ENCODE assay signal across 15 cellular contexts in the genomic region with DNA sequence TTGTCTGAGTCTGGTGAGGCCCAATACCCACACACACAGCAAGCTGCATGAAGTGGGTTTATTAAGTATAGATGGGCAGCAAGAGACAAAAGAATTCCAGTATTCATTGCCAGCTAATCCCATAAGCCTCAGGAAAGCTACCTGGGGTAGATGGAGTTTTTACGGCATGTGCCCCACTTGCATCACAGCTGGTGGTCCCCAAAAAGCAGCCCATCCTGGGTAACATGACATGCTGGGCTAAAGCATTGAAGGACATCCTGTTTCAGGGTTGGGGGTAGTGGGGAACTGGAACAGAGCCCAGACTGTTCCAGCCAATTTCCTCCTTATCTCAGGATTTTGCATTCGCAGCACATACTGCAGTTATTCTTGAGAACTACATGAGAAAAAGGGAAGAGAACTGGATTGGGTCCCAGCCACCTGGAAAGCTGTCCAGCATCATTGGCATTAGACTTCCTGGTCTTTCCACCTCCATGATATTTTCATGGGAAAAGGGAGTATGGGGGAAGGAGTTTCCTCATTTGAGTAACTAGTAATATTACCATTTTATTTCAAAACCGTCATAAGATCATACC.
"Had no signal": no experiment of that assay in that cellular context is flagged by ENCODE, and none has a peak within 500 bp of the region (broad histone marks: within the 10 kb centered on the region; RNA-seq: fewer than 3 reads in every experiment).

No MANE protein-coding gene starts in this region.

- DNase-seq: activated CD4-positive, alpha-beta T cell treated with anti-CD3 and anti-CD28 coated beads, Interleukin-2, amount 10 ng/mL, durations not matched to agents 7 days and 5 days; activated CD8-positive, alpha-beta T cell treated with anti-CD3 and anti-CD28 coated beads, Interleukin-2, amount 10 ng/mL, durations not matched to agents 7 days and 5 days; activated naive CD4-positive, alpha-beta T cell treated with Interleukin-2 at 50 U/mL for 16 hours; activated naive CD8-positive, alpha-beta T cell treated with anti-CD3 and anti-CD28 coated beads, Interleukin-2, amount 10 ng/mL, durations not matched to agents 7 days and 5 days; activated T-cell treated with anti-CD3 and anti-CD28 coated beads, Interleukin-2, amount 50 U/mL, for 24 hours; brain microvascular endothelial cell; cortex of kidney; effector CD8-positive, alpha-beta T cell; mucosa of descending colon; naive thymus-derived CD4-positive, alpha-beta T cell; psoas muscle; sigmoid colon; stimulated activated CD4-positive, alpha-beta T cell treated with anti-CD3 and anti-CD28 coated beads, Interleukin-4, amount 100 ng/mL, for 24 hours; stomach had no signal

- H3K27ac ChIP-seq: brain microvascular endothelial cell, esophagus muscularis mucosa, psoas muscle, sigmoid colon, stomach had no signal

- H3K9me3 ChIP-seq: esophagus muscularis mucosa, mucosa of descending colon, psoas muscle, sigmoid colon had no signal

- H3K4me1 ChIP-seq: psoas muscle, sigmoid colon, stomach had no signal

- H3K4me3 ChIP-seq: esophagus muscularis mucosa, mucosa of descending colon, psoas muscle, sigmoid colon, stomach had no signal

- H3K36me3 ChIP-seq: brain microvascular endothelial cell, esophagus muscularis mucosa, sigmoid colon, stomach had no signal

- H3K27me3 ChIP-seq: brain microvascular endothelial cell, esophagus muscularis mucosa, sigmoid colon, stomach had no signal
